ENCODE assay signal across 1 cellular context in genomic region chr10:84156009-84156408, GRCh38.
A peak's percentile ranks its signal among the peaks of the same experiment; 100 is the strongest.
TF ChIP-seq lines count a peak whose summit lies in the region.

No MANE protein-coding gene starts in this region.

TF ChIP-seq in A549, 52 proteins besides CTCF, POLR2A, EP300 and RAD21:
- TF ChIP-seq, protein P1, sequence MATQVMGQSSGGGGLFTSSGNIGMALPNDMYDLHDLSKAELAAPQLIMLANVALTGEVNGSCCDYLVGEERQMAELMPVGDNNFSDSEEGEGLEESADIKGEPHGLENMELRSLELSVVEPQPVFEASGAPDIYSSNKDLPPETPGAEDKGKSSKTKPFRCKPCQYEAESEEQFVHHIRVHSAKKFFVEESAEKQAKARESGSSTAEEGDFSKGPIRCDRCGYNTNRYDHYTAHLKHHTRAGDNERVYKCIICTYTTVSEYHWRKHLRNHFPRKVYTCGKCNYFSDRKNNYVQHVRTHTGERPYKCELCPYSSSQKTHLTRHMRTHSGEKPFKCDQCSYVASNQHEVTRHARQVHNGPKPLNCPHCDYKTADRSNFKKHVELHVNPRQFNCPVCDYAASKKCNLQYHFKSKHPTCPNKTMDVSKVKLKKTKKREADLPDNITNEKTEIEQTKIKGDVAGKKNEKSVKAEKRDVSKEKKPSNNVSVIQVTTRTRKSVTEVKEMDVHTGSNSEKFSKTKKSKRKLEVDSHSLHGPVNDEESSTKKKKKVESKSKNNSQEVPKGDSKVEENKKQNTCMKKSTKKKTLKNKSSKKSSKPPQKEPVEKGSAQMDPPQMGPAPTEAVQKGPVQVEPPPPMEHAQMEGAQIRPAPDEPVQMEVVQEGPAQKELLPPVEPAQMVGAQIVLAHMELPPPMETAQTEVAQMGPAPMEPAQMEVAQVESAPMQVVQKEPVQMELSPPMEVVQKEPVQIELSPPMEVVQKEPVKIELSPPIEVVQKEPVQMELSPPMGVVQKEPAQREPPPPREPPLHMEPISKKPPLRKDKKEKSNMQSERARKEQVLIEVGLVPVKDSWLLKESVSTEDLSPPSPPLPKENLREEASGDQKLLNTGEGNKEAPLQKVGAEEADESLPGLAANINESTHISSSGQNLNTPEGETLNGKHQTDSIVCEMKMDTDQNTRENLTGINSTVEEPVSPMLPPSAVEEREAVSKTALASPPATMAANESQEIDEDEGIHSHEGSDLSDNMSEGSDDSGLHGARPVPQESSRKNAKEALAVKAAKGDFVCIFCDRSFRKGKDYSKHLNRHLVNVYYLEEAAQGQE (IDR thresholded peaks at IDR 0.05): no peak
- TF ChIP-seq FOSB (CRISPR knock-in tag; IDR thresholded peaks at IDR 0.05): 0 out of 2 replicates have a peak, but pooled peaks have one; percentile 26
- no peak for TF ChIP-seq SREBF2 (IDR thresholded peaks at IDR 0.05)
- TF ChIP-seq POLR2AphosphoS2 (conservative IDR thresholded peaks at IDR 0.05; ENCODE audit: low read length): 0 out of 2 replicates have a peak, but pooled peaks have one; percentile 49
